8 cellular contexts compared by ENCODE assay signal in the genomic region with DNA sequence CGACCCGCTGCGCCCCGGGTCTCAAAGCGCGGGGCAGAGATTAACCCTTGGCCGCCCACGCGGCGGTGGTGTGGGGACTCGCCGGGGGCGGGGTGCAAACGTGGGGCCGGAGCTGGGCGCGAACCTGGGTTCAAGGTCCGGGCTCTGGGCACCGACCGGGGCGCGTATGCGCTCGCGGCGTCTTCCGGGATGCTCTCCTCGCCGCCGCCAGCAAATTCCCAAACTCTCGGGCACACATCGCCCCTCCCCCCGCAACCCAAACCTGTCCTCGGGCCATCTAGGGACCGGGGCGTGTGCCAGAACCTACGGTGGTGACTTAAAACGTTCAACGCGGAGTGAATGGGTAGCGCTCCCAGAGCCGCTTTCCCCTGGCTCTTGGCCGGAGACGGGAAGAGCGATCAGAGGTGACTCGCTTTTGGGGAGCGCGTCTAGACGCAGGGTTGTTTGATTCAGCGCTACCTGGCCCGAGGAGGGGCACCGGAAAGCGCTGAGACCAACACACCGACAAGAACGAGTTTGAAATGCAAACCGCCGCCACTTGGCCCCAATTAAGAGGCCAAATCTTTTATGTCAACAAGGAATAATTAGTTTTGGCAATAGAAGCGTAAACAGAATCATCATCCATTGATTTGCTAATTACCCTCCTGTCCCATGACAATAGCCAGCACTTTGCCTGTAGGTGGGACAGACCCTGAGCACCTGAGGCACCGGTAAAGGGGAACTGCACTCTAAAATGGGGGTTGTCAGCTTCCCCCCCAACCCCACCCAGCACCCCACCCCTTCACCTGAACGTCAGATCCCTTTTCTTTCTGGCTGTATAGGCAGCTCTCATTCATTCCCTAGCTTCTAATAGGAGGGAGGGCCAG. TPM values are rescaled to one million over a fixed set of nuclear protein-coding genes. Genes with fewer than 3 reads are reported as not detected.
DNase-seq lines count a peak whose midpoint lies in the region; ATAC-seq, FAIRE-seq and TF ChIP-seq lines count a peak whose summit lies in the region.

No MANE protein-coding gene starts in this region.

- FAIRE-seq in bronchial epithelial cell (lab: Jason Lieb, UNC): no peak

- H3K4me3 ChIP-seq in bronchial epithelial cell (ENCODE audit: low read depth, low read length) (peak overlapping the region; percentile 53), liver (ENCODE audit: low read depth in 1 of 3, low read length in 3 of 3) (peak overlapping the region; percentile 26 to 80 (median 65)), thymus (ENCODE audit: low read length) (peak overlapping the region; percentile 55)

- H3K36me3 ChIP-seq in bronchial epithelial cell (ENCODE audit: control insufficient read depth, insufficient read depth, low read length): no peaks in the 10 kb centered on the region
- peaks cover 0 to 2% (median 0%) of the 10 kb centered on the region in 4 donors for H3K36me3 ChIP-seq in liver (ENCODE audit: control insufficient read depth in 4 of 4, insufficient read depth in 3 of 4, low read depth in 1 of 4, low read length in 3 of 4)
- no peaks in the 10 kb centered on the region for H3K36me3 ChIP-seq in thymus (ENCODE audit: control insufficient read depth, insufficient read depth)

- DNase-seq in activated naive CD4-positive, alpha-beta T cell treated with Interleukin-2 at 50 U/mL for 16 hours: peak; percentile 16
- no peak for DNase-seq in activated naive CD4-positive, alpha-beta T cell treated with anti-CD3 and anti-CD28 coated beads, Interleukin-2, amount 50 U/mL, for 16 hours
- DNase-seq in NCI-H774 (lab: John Stamatoyannopoulos, UW) (peak; percentile 17), bronchial epithelial cell (ENCODE audit: low read depth) (peak; percentile 52)

- ATAC-seq in GM21528 (IDR thresholded peaks at IDR 0.05; ENCODE audit: low FRiP score, unreplicated experiment): no peak
- no peak for ATAC-seq in GM18870 (IDR thresholded peaks at IDR 0.05; ENCODE audit: unreplicated experiment)

- H3K27ac ChIP-seq in liver (ENCODE audit: low read depth in 1 of 2, low read length in 2 of 2) (peak overlapping the region; percentile 85 to 90), thymus (ENCODE audit: low read depth) (no peak overlapping the region)

- WGBS in liver: 3% methylated on average over 60 of the region's 60 CpGs
- WGBS in thymus: 4% methylated on average over 60 of the region's 60 CpGs

- peak overlapping the region in 1 of 2 donors; percentile 37 for H3K9ac ChIP-seq in liver (ENCODE audit: low read depth in 1 of 2, low read length in 2 of 2)

- no peaks in the 10 kb centered on the region for H3K9me3 ChIP-seq in liver (ENCODE audit: control insufficient read depth in 4 of 4, low read length in 3 of 4)
- peaks cover 3% of the 10 kb centered on the region for H3K9me3 ChIP-seq in thymus (ENCODE audit: control insufficient read depth)

- TF ChIP-seq CTCF in bronchial epithelial cell (IDR thresholded peaks at IDR 0.05; ENCODE audit: insufficient read depth, low read length, severe bottlenecking) (no peak), liver (IDR thresholded peaks at IDR 0.05; ENCODE audit: low read depth, low read length, missing input control) (no peak)

- H3K4me1 ChIP-seq in liver (ENCODE audit: control insufficient read depth in 4 of 4, insufficient read depth in 4 of 4, low read length in 3 of 4) (peaks cover 10 to 21% (median 17%) of the 10 kb centered on the region in 4 donors), thymus (ENCODE audit: control insufficient read depth, insufficient read depth, low read length) (no peaks in the 10 kb centered on the region)

- no peak for TF ChIP-seq RAD21 in liver (IDR thresholded peaks at IDR 0.05)

- peaks cover 2% of the 10 kb centered on the region for H3K27me3 ChIP-seq in bronchial epithelial cell (ENCODE audit: control insufficient read depth, insufficient read depth, low read length)
- H3K27me3 ChIP-seq in liver (ENCODE audit: control insufficient read depth in 4 of 4, insufficient read depth in 4 of 4, low read length in 3 of 4): no peaks in the 10 kb centered on the region
- H3K27me3 ChIP-seq in thymus (ENCODE audit: control insufficient read depth, insufficient read depth): peaks cover 56% of the 10 kb centered on the region

TF ChIP-seq in liver, 16 proteins besides CTCF, POLR2A, EP300 and RAD21:
- no peak for TF ChIP-seq NR2F2 (IDR thresholded peaks at IDR 0.05)
- peak; percentile 61 to 62 for TF ChIP-seq RXRA (IDR thresholded peaks at IDR 0.05)
- peak; percentile 82 to 86 for TF ChIP-seq HNF4A (conservative IDR thresholded peaks at IDR 0.05)
- no peak for TF ChIP-seq YY1 (IDR thresholded peaks at IDR 0.05)
- TF ChIP-seq, protein P1, sequence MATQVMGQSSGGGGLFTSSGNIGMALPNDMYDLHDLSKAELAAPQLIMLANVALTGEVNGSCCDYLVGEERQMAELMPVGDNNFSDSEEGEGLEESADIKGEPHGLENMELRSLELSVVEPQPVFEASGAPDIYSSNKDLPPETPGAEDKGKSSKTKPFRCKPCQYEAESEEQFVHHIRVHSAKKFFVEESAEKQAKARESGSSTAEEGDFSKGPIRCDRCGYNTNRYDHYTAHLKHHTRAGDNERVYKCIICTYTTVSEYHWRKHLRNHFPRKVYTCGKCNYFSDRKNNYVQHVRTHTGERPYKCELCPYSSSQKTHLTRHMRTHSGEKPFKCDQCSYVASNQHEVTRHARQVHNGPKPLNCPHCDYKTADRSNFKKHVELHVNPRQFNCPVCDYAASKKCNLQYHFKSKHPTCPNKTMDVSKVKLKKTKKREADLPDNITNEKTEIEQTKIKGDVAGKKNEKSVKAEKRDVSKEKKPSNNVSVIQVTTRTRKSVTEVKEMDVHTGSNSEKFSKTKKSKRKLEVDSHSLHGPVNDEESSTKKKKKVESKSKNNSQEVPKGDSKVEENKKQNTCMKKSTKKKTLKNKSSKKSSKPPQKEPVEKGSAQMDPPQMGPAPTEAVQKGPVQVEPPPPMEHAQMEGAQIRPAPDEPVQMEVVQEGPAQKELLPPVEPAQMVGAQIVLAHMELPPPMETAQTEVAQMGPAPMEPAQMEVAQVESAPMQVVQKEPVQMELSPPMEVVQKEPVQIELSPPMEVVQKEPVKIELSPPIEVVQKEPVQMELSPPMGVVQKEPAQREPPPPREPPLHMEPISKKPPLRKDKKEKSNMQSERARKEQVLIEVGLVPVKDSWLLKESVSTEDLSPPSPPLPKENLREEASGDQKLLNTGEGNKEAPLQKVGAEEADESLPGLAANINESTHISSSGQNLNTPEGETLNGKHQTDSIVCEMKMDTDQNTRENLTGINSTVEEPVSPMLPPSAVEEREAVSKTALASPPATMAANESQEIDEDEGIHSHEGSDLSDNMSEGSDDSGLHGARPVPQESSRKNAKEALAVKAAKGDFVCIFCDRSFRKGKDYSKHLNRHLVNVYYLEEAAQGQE (IDR thresholded peaks at IDR 0.05): peak; percentile 38
- TF ChIP-seq TAF1 (conservative IDR thresholded peaks at IDR 0.05): no peak
- TF ChIP-seq SP1 (IDR thresholded peaks at IDR 0.05): peak; percentile 77
- TF ChIP-seq HNF4G (IDR thresholded peaks at IDR 0.05): peak; percentile 58
- TF ChIP-seq GABPA (IDR thresholded peaks at IDR 0.05 in 1 of 2, conservative IDR thresholded peaks at IDR 0.05 in 1 of 2): peak in 1 of 2 donors; percentile 22
- TF ChIP-seq EGR1 (IDR thresholded peaks at IDR 0.05; ENCODE audit: low read depth in 2 of 2): peak in 1 of 2 donors; percentile 38

RNA-seq across cellular contexts. Expression of a gene that starts 46.2 kb away (rescaled TPM):
- total RNA-seq in bronchial epithelial cell (0.79 and 1.0 TPM in 2 replicates), liver (1 to 10 TPM in 1 of 2 donors, under 1 TPM in 1; 0.19 to 4.3 TPM)
- polyA plus RNA-seq in liver (1 to 10 TPM; 2.1 to 3.3 TPM), thymus (1.0 TPM)
